Comparison of ENCODE assay signal across 8 cellular contexts in genomic region chr12:34373926-34374325, GRCh38.
"Had no signal": no experiment of that assay in that cellular context is flagged by ENCODE, and none has a peak within 500 bp of the region (broad histone marks: within the 10 kb centered on the region; RNA-seq: fewer than 3 reads in every experiment).

No MANE protein-coding gene starts in this region.

- FAIRE-seq: G401.6, GM12878, GM12891, GM12892, GM18507, GM19239 had no signal

- ATAC-seq: GM12878 had no signal

- H3K4me3 ChIP-seq: GM12878 had no signal

- DNase-seq: GDM1, GF-D8 had no signal
